In the genomic region with DNA sequence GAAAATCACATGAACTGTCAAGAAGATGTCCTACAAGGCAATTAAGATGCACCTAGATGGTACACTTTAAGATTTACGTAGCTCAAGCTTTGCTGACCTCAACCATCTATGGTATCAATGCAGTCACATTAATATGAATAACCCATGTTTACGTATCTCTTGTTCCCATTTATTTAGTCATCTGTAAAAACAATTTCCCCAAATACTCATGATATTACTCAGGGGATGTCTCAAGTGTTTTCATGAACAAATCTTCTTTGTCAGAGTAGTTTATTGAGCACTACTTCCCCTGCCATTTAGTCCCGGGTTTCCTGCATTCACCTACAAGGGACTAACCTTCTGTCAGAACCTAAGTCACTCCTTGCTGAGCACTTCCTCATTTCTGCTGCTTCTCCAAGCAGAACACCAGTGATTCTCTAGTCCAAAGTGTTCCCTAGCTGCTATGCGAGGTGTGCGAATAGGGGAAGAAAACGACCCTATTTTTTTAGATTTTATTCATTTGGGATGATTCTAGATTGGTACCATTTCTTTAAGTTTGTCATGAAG, we compare ENCODE assay signal across 25 cellular contexts.
"Had no signal": no experiment of that assay in that cellular context is flagged by ENCODE, and none has a peak within 500 bp of the region (broad histone marks: within the 10 kb centered on the region; RNA-seq: fewer than 3 reads in every experiment).

No MANE protein-coding gene starts in this region.

- ATAC-seq: activated naive CD8-positive, alpha-beta T cell treated with anti-CD3 and anti-CD28 coated beads, Interleukin-2, amount 50 U/mL, for 24 hours; body of pancreas; esophagus mucosa; left ventricle myocardium superior; natural killer cell treated with Interleukin-12 subunit alpha and Interleukin-12 subunit beta and Interleukin-15 and Interleukin-18, amount 100 ng/mL, for 72 hours; stimulated activated naive CD8-positive, alpha-beta T cell treated with anti-CD3 and anti-CD28 coated beads, Interleukin-15, Interleukin-2, amounts not matched to agents 100 U/mL and 50 U/mL, for 24 hours had no signal

- H3K36me3 ChIP-seq: neutrophil, ovary, prostate gland, right atrium auricular region, upper lobe of left lung had no signal

- H3K4me2 ChIP-seq: hepatocyte had no signal

- H2AFZ ChIP-seq: hepatocyte had no signal

- FAIRE-seq: frontal cortex had no signal

- H3K27me3 Mint-ChIP-seq: activated CD4-positive, alpha-beta memory T cell treated with anti-CD3 and anti-CD28 coated beads, Interleukin-2, amount 10 ng/mL, durations not matched to agents 7 days and 5 days; activated naive CD8-positive, alpha-beta T cell treated with anti-CD3 and anti-CD28 coated beads, Interleukin-2, amount 50 U/mL, for 24 hours; natural killer cell treated with Interleukin-12 subunit alpha and Interleukin-12 subunit beta and Interleukin-15 and Interleukin-18, amount 100 ng/mL, for 72 hours had no signal

- H3K79me2 ChIP-seq: hepatocyte had no signal

- H3K27ac Mint-ChIP-seq: activated CD4-positive, alpha-beta memory T cell treated with anti-CD3 and anti-CD28 coated beads, Interleukin-2, amount 10 ng/mL, durations not matched to agents 7 days and 5 days; activated naive CD8-positive, alpha-beta T cell treated with anti-CD3 and anti-CD28 coated beads, Interleukin-2, amount 50 U/mL, for 24 hours; natural killer cell treated with Interleukin-12 subunit alpha and Interleukin-12 subunit beta and Interleukin-15 and Interleukin-18, amount 100 ng/mL, for 72 hours; T-helper 1 cell treated with Interleukin-12 subunit alpha and Interleukin-12 subunit beta and Interleukin-4 antibody, amounts not matched to agents 30 μg/mL and 1 μg/mL, for 36 hours had no signal

- H3K4me3 ChIP-seq: body of pancreas, hepatocyte, ovary, prostate gland, right atrium auricular region, upper lobe of left lung had no signal

- H3K4me1 ChIP-seq: body of pancreas, prostate gland, right atrium auricular region, upper lobe of left lung had no signal

- H3K4me1 Mint-ChIP-seq: activated CD4-positive, alpha-beta memory T cell treated with anti-CD3 and anti-CD28 coated beads, Interleukin-2, amount 10 ng/mL, durations not matched to agents 7 days and 5 days; activated naive CD8-positive, alpha-beta T cell treated with anti-CD3 and anti-CD28 coated beads, Interleukin-2, amount 50 U/mL, for 24 hours had no signal

- H3K9me3 ChIP-seq: body of pancreas, neutrophil, ovary, prostate gland, right atrium auricular region, upper lobe of left lung had no signal

- H3K4me3 Mint-ChIP-seq: activated CD4-positive, alpha-beta memory T cell treated with anti-CD3 and anti-CD28 coated beads, Interleukin-2, amount 10 ng/mL, durations not matched to agents 7 days and 5 days; activated naive CD8-positive, alpha-beta T cell treated with anti-CD3 and anti-CD28 coated beads, Interleukin-2, amount 50 U/mL, for 24 hours; natural killer cell treated with Interleukin-12 subunit alpha and Interleukin-12 subunit beta and Interleukin-15 and Interleukin-18, amount 100 ng/mL, for 72 hours; T-helper 1 cell treated with Interleukin-12 subunit alpha and Interleukin-12 subunit beta and Interleukin-4 antibody, amounts not matched to agents 30 μg/mL and 1 μg/mL, for 36 hours had no signal

- DNase-seq: activated CD4-positive, alpha-beta memory T cell treated with anti-CD3 and anti-CD28 coated beads, Interleukin-2, amount 10 ng/mL, durations not matched to agents 7 days and 5 days; activated CD4-positive, alpha-beta T cell treated with anti-CD3 and anti-CD28 coated beads for 48 hours; activated gamma-delta T cell; activated naive CD4-positive, alpha-beta T cell treated with anti-CD3 and anti-CD28 coated beads, Interleukin-2, amount 50 U/mL, for 16 hours; activated naive CD8-positive, alpha-beta T cell treated with anti-CD3 and anti-CD28 coated beads, Interleukin-2, amount 50 U/mL, for 24 hours; activated T-cell treated with anti-CD3 and anti-CD28 coated beads for 4 hours; body of pancreas; caudate nucleus; dermis blood vessel endothelial cell; effector CD8-positive, alpha-beta T cell; glutamatergic neuron; left ventricle myocardium superior; ovary; stimulated activated CD4-positive, alpha-beta T cell treated with anti-CD3 and anti-CD28 coated beads, Interleukin-4, amount 100 ng/mL, for 4 hours; stimulated activated naive CD8-positive, alpha-beta T cell treated with anti-CD3 and anti-CD28 coated beads, Interleukin-15, Interleukin-2, amounts not matched to agents 100 U/mL and 50 U/mL, for 24 hours; T1000; upper lobe of left lung had no signal

- H3K27ac ChIP-seq: body of pancreas, hepatocyte, neutrophil, ovary, prostate gland, right atrium auricular region, upper lobe of left lung had no signal

- H3K27me3 ChIP-seq: body of pancreas, hepatocyte, neutrophil, ovary, right atrium auricular region, upper lobe of left lung had no signal

- H3K36me3 Mint-ChIP-seq: natural killer cell treated with Interleukin-12 subunit alpha and Interleukin-12 subunit beta and Interleukin-15 and Interleukin-18, amount 100 ng/mL, for 72 hours had no signal
